Comparison of ENCODE assay signal across 10 cellular contexts in genomic region chr17:37743612-37743874, GRCh38. TPM values are rescaled to one million over a fixed set of nuclear protein-coding genes. Genes with fewer than 3 reads are reported as not detected.
DNase-seq lines count a peak whose midpoint lies in the region; ATAC-seq and TF ChIP-seq lines count a peak whose summit lies in the region.
"Had no signal": no experiment of that assay in that cellular context is flagged by ENCODE, and none has a peak within 500 bp of the region (broad histone marks: within the 10 kb centered on the region; RNA-seq: fewer than 3 reads in every experiment).

No MANE protein-coding gene starts in this region.

- POLR2A ChIA-PET in CD8-positive, alpha-beta T cell (lab: Charles Lee), result no interaction called here
- POLR2A ChIA-PET in naive thymus-derived CD8-positive, alpha-beta T cell (lab: Charles Lee), result no interaction called here

- in situ Hi-C loops in GM23248 (cut with MboI), result no loop called here

- H2AFZ ChIP-seq in GM23248, result 0 out of 2 replicates have a peak overlapping the region, but pooled peaks have one; percentile 5

- no peak for DNase-seq in CD8-positive, alpha-beta T cell
- DNase-seq in GM23248 (no peak), Ammon's horn (ENCODE audit: low spot score) (no peak), DMS79 treated with DMSO at 0.1 percent for 48 hours (lab: John Stamatoyannopoulos, UW) (no peak), omental fat pad (ENCODE audit: low spot score) (no peak)
- peak in 1 of 10 donors; percentile 11 for DNase-seq in naive thymus-derived CD8-positive, alpha-beta T cell
- DNase-seq: activated gamma-delta T cell treated with Interleukin-2 at 50 U/mL for 16 hours had no signal

- no peak for TF ChIP-seq CTCF in CD8-positive, alpha-beta T cell (IDR thresholded peaks at IDR 0.05)
- no peak for TF ChIP-seq CTCF in omental fat pad (IDR thresholded peaks at IDR 0.05)

- H3F3A ChIP-seq in GM23248 (ENCODE audit: insufficient read depth), result no peaks in the 10 kb centered on the region

- CTCF ChIA-PET in CD8-positive, alpha-beta T cell (lab: Charles Lee), result no interaction called here

- H3K27me3 ChIP-seq in CD8-positive, alpha-beta T cell (ENCODE audit: insufficient read depth, low read length), result peaks cover 43% of the 10 kb centered on the region
- H3K27me3 ChIP-seq in GM23248 (replicated peaks; ENCODE audit: insufficient read depth) (peaks cover 90% of the 10 kb centered on the region), ectodermal cell (ENCODE audit: control insufficient read depth, insufficient read depth, low read length, poor library complexity, severe bottlenecking) (peaks cover 100% of the 10 kb centered on the region)

- H3K36me3 Mint-ChIP-seq in CD8-positive, alpha-beta T cell, result no peaks in the 10 kb centered on the region
- H3K36me3 Mint-ChIP-seq in naive thymus-derived CD8-positive, alpha-beta T cell, result no peaks in the 10 kb centered on the region

- WGBS in GM23248 (ENCODE audit: low coverage in 1 of 2, low lambda C conversion rate in 2 of 2, missing lambda C conversion rate in 2 of 2), 2 experiments, result 4 to 6% methylated on average over 17 to 18 of the region's 19 CpGs
- WGBS in ectodermal cell, 2 experiments, result 1% methylated on average over 19 of the region's 19 CpGs

- no peak overlapping the region for H3K27ac Mint-ChIP-seq in CD8-positive, alpha-beta T cell
- H3K27ac Mint-ChIP-seq in naive thymus-derived CD8-positive, alpha-beta T cell, result no peak overlapping the region

- no peak overlapping the region for H3K4me2 ChIP-seq in GM23248 (ENCODE audit: unreplicated experiment)

- peaks cover 70% of the 10 kb centered on the region for H3K27me3 Mint-ChIP-seq in CD8-positive, alpha-beta T cell (ENCODE audit: low read depth)
- peaks cover 41 to 95% (median 65%) of the 10 kb centered on the region in 5 donors for H3K27me3 Mint-ChIP-seq in naive thymus-derived CD8-positive, alpha-beta T cell

- H3K9me3 Mint-ChIP-seq in CD8-positive, alpha-beta T cell, result no peaks in the 10 kb centered on the region
- H3K9me3 Mint-ChIP-seq in naive thymus-derived CD8-positive, alpha-beta T cell, result no peaks in the 10 kb centered on the region

- no peak overlapping the region for H3K9ac ChIP-seq in GM23248

- no peaks in the 10 kb centered on the region for H3K36me3 ChIP-seq in CD8-positive, alpha-beta T cell (ENCODE audit: insufficient read depth, low read length)
- H3K36me3 ChIP-seq in GM23248 (ENCODE audit: low read depth) (no peaks in the 10 kb centered on the region), ectodermal cell (ENCODE audit: control insufficient read depth, insufficient read depth, low read length) (no peaks in the 10 kb centered on the region)

- peak overlapping the region; percentile 27 for H3K4me3 ChIP-seq in CD8-positive, alpha-beta T cell (ENCODE audit: low read depth, low read length)
- H3K4me3 ChIP-seq in GM23248 (no peak overlapping the region), ectodermal cell (ENCODE audit: insufficient read depth, low read depth, low read length) (peak overlapping the region; percentile 7)

- intact Hi-C loops in CD8-positive, alpha-beta T cell (cut with DNase I, micrococcal nuclease), result loop anchor here in 1 of 2 experiments (5.0 kb wide), 1 partner anchor 49 kb away; no protein-coding TSS in a partner anchor

- H3K4me1 Mint-ChIP-seq in CD8-positive, alpha-beta T cell (ENCODE audit: low read depth), result peaks cover 29% of the 10 kb centered on the region
- peaks cover 11 to 36% (median 28%) of the 10 kb centered on the region in 4 donors for H3K4me1 Mint-ChIP-seq in naive thymus-derived CD8-positive, alpha-beta T cell

- ATAC-seq in CD8-positive, alpha-beta T cell, result no peak
- ATAC-seq in naive thymus-derived CD8-positive, alpha-beta T cell, result no peak
- ATAC-seq in GM18517 (IDR thresholded peaks at IDR 0.05; ENCODE audit: unreplicated experiment) (no peak), omental fat pad (ENCODE audit: low FRiP score) (no peak)

- H4K20me1 ChIP-seq in GM23248 (ENCODE audit: insufficient read depth), result no peaks in the 10 kb centered on the region

- peak overlapping the region; percentile 64 for H3K4me3 Mint-ChIP-seq in CD8-positive, alpha-beta T cell
- H3K4me3 Mint-ChIP-seq in naive thymus-derived CD8-positive, alpha-beta T cell, result peak overlapping the region; percentile 33 to 83 (median 76)

- no peaks in the 10 kb centered on the region for H3K9me2 ChIP-seq in GM23248 (ENCODE audit: insufficient read depth)

- no peaks in the 10 kb centered on the region for H3K79me2 ChIP-seq in GM23248 (ENCODE audit: insufficient read depth)

- H3K27ac ChIP-seq in CD8-positive, alpha-beta T cell (ENCODE audit: low read depth, low read length), result no peak overlapping the region
- H3K27ac ChIP-seq in GM23248, result no peak overlapping the region
- H3K27ac ChIP-seq in ectodermal cell (ENCODE audit: insufficient read depth, low read depth, low read length, poor library complexity, severe bottlenecking), result no peak overlapping the region

- H3K9me3 ChIP-seq in CD8-positive, alpha-beta T cell (ENCODE audit: low read length), result no peaks in the 10 kb centered on the region
- no peaks in the 10 kb centered on the region for H3K9me3 ChIP-seq in GM23248 (ENCODE audit: low read depth)
- no peaks in the 10 kb centered on the region for H3K9me3 ChIP-seq in ectodermal cell (ENCODE audit: control insufficient read depth, low read length)

- peaks cover 38% of the 10 kb centered on the region for H3K4me1 ChIP-seq in CD8-positive, alpha-beta T cell (ENCODE audit: insufficient read depth, low read length)
- H3K4me1 ChIP-seq in GM23248 (ENCODE audit: insufficient read depth) (no peaks in the 10 kb centered on the region), ectodermal cell (ENCODE audit: control insufficient read depth, insufficient read depth, low read length) (peaks cover 32% of the 10 kb centered on the region)

RNA-seq across cellular contexts. Expression of gene HNF1B, which starts 1.3 kb away (rescaled TPM):
- total RNA-seq in CD8-positive, alpha-beta T cell, result not detected
- total RNA-seq in GM23248 (2014; rRNA removed; shearing (Covaris generic)), result not detected in 2 replicates
- not detected in 2 replicates for polyA plus RNA-seq in GM23248 (2016; fragmentation: Nextera tagmentation; extraction: Ambion mirVana)
- polyA plus RNA-seq in ectodermal cell (2013, experiment 1 of 4), result 0.13 TPM
- polyA plus RNA-seq in ectodermal cell (2013, experiment 2 of 4), result 0.14 TPM
- polyA plus RNA-seq in ectodermal cell (2013, experiment 3 of 4), result 0.75 TPM
- 0.45 TPM for polyA plus RNA-seq in ectodermal cell (2013, experiment 4 of 4)
- total RNA-seq in naive thymus-derived CD8-positive, alpha-beta T cell, result not detected
- not detected for polyA plus RNA-seq in naive thymus-derived CD8-positive, alpha-beta T cell
- total RNA-seq in omental fat pad, result not detected
- total RNA-seq: OCI-LY7 had no signal
